1 cellular context compared by ENCODE assay signal in the genomic region with DNA sequence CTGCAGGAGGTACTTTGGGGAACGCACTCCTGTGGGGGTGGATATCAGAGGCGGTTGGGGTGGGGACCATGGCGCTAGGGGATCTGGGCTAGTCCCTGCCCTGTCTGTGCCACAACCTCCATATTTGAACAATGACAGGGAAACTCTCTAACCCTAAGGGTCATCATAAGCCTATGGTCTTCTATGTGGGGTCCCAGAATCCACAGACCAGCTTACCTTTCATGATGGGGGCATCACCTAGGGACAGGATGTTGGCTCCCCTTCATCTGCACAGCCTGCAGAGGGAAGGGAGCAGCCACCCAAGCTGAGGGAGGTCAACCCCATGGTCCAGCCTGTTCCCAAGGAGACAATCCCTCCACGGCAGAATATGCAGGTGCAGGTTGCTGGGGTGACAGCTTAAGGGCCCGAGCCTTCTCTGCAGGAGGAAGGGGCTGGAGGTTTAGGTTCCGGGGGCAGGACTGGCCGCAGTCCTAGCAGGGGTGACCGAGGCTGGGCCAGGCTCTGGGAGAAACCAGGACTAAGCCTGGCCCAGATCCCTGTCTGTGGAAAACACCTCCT.
TF ChIP-seq lines count a peak whose summit lies in the region.

No MANE protein-coding gene starts in this region.

TF ChIP-seq in GM12878, 131 proteins besides CTCF, POLR2A, EP300 and RAD21:
- no peak for TF ChIP-seq KLF5 (IDR thresholded peaks at IDR 0.05; ENCODE audit: partially characterized antibody)
- TF ChIP-seq SRF (IDR thresholded peaks at IDR 0.05; ENCODE audit: low read depth in 2 of 2, low read length in 2 of 2), result no peak
- TF ChIP-seq SIN3A (IDR thresholded peaks at IDR 0.05; ENCODE audit: low read depth, low read length), result 0 out of 2 replicates have a peak, but pooled peaks have one; percentile 9
- TF ChIP-seq CHD1 (IDR thresholded peaks at IDR 0.05; ENCODE audit: low read depth, low read length), result no peak
